ENCODE assay signal across 8 cellular contexts in the genomic region with DNA sequence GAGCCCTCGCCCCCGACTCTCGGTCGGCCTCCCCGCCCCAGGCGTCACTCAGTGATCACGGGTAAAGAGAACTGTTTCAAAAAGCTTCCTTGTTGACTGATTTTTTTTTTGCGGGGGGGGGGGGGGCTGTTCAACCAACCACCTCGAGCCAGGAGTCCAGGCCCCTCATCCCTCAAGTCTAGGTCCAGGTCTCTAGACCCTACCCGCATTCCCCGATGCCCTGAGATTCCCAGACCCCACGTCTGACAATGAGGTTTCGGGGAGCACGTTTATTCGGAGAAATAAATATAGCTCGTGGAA. TPM values are rescaled to one million over a fixed set of nuclear protein-coding genes. Genes with fewer than 3 reads are reported as not detected.
DNase-seq lines count a peak whose midpoint lies in the region; ATAC-seq and TF ChIP-seq lines count a peak whose summit lies in the region.
"Had no signal": no experiment of that assay in that cellular context is flagged by ENCODE, and none has a peak within 500 bp of the region (broad histone marks: within the 10 kb centered on the region; RNA-seq: fewer than 3 reads in every experiment).

No MANE protein-coding gene starts in this region.

- H3K27me3 Mint-ChIP-seq in T-helper 1 cell treated with Interleukin-12 subunit alpha and Interleukin-12 subunit beta and Interleukin-4 antibody, amounts not matched to agents 30 μg/mL and 1 μg/mL, for 36 hours (ENCODE audit: low read depth), result peaks cover 90% of the 10 kb centered on the region
- peaks cover 23% of the 10 kb centered on the region for H3K27me3 Mint-ChIP-seq in glutamatergic neuron (ENCODE audit: unreplicated experiment)

- whole genome bisulfite sequencing in thymus, result 10% methylated on average over 16 of the region's 16 CpGs

- DNase-seq in T-helper 1 cell (no peak), glutamatergic neuron (no peak), sciatic nerve (ENCODE audit: low spot score) (no peak)
- DNase-seq: amniotic stem cell had no signal

- H3K9me3 ChIP-seq in thymus (ENCODE audit: control insufficient read depth), result peaks cover 4% of the 10 kb centered on the region

- H3K27me3 ChIP-seq in thymus (ENCODE audit: control insufficient read depth, insufficient read depth), result peaks cover 46% of the 10 kb centered on the region

- H3K27ac Mint-ChIP-seq in T-helper 1 cell treated with Interleukin-12 subunit alpha and Interleukin-12 subunit beta and Interleukin-4 antibody, amounts not matched to agents 30 μg/mL and 1 μg/mL, for 36 hours, result no peak overlapping the region
- H3K27ac Mint-ChIP-seq in glutamatergic neuron (ENCODE audit: unreplicated experiment), result no peak overlapping the region
- H3K27ac Mint-ChIP-seq: stimulated activated naive CD8-positive, alpha-beta T cell treated with anti-CD3 and anti-CD28 coated beads, Interleukin-15, Interleukin-2, amounts not matched to agents 100 ng/mL and 50 ng/mL, for 24 hours had no signal

- no peak overlapping the region for H3K27ac ChIP-seq in thymus (ENCODE audit: low read depth)

- ATAC-seq in GM19397 (IDR thresholded peaks at IDR 0.05; ENCODE audit: unreplicated experiment), result no peak
- no peak for ATAC-seq in sciatic nerve

- no peaks in the 10 kb centered on the region for H3K36me3 ChIP-seq in thymus (ENCODE audit: control insufficient read depth, insufficient read depth)

- peak overlapping the region; percentile 40 for H3K4me3 ChIP-seq in thymus (ENCODE audit: low read length)

- no peak for TF ChIP-seq CTCF in glutamatergic neuron (IDR thresholded peaks at IDR 0.05; ENCODE audit: partially characterized antibody, unreplicated experiment)

- H3K4me1 Mint-ChIP-seq in T-helper 1 cell treated with Interleukin-12 subunit alpha and Interleukin-12 subunit beta and Interleukin-4 antibody, amounts not matched to agents 30 μg/mL and 1 μg/mL, for 36 hours (ENCODE audit: low read depth), result peaks cover 20% of the 10 kb centered on the region
- peaks cover 13% of the 10 kb centered on the region for H3K4me1 Mint-ChIP-seq in glutamatergic neuron (ENCODE audit: low read depth, unreplicated experiment)

- no peaks in the 10 kb centered on the region for H3K36me3 Mint-ChIP-seq in T-helper 1 cell treated with Interleukin-12 subunit alpha and Interleukin-12 subunit beta and Interleukin-4 antibody, amounts not matched to agents 30 μg/mL and 1 μg/mL, for 36 hours (ENCODE audit: low read depth)
- H3K36me3 Mint-ChIP-seq in glutamatergic neuron (ENCODE audit: unreplicated experiment), result peaks cover 10% of the 10 kb centered on the region

- peak overlapping the region; percentile 61 for H3K4me3 Mint-ChIP-seq in T-helper 1 cell treated with Interleukin-12 subunit alpha and Interleukin-12 subunit beta and Interleukin-4 antibody, amounts not matched to agents 30 μg/mL and 1 μg/mL, for 36 hours
- peak overlapping the region; percentile 81 for H3K4me3 Mint-ChIP-seq in glutamatergic neuron (ENCODE audit: unreplicated experiment)

- H3K4me1 ChIP-seq in thymus (ENCODE audit: control insufficient read depth, insufficient read depth, low read length), result peaks cover 2% of the 10 kb centered on the region

- intact Hi-C loops in sciatic nerve (cut with DNase I), result no loop called here

- H3K9me3 Mint-ChIP-seq in T-helper 1 cell treated with Interleukin-12 subunit alpha and Interleukin-12 subunit beta and Interleukin-4 antibody, amounts not matched to agents 30 μg/mL and 1 μg/mL, for 36 hours, result no peaks in the 10 kb centered on the region
- H3K9me3 Mint-ChIP-seq in glutamatergic neuron (ENCODE audit: unreplicated experiment), result peaks cover 22% of the 10 kb centered on the region
- H3K9me3 Mint-ChIP-seq: stimulated activated naive CD8-positive, alpha-beta T cell treated with anti-CD3 and anti-CD28 coated beads, Interleukin-15, Interleukin-2, amounts not matched to agents 100 ng/mL and 50 ng/mL, for 24 hours had no signal

RNA-seq across cellular contexts. Expression of a gene that starts 4.3 kb away (rescaled TPM):
- total RNA-seq in glutamatergic neuron (ENCODE audit: unreplicated experiment) (26.6 TPM), sciatic nerve (5.1 TPM)
- 1.1 TPM for polyA plus RNA-seq in thymus

RNA-seq across cellular contexts. Expression of a gene that starts 6.7 kb away (rescaled TPM):
- total RNA-seq in glutamatergic neuron (ENCODE audit: unreplicated experiment), result 54.1 TPM
- polyA plus RNA-seq in thymus, result 7.6 TPM
- 32.5 TPM for total RNA-seq in sciatic nerve

RNA-seq across cellular contexts. Expression of a gene that starts 31.6 kb away (rescaled TPM):
- total RNA-seq in glutamatergic neuron (ENCODE audit: unreplicated experiment) (104 TPM), sciatic nerve (6.3 TPM)
- 14.1 TPM for polyA plus RNA-seq in thymus

RNA-seq across cellular contexts. Expression of a gene that starts 32.0 kb away (rescaled TPM):
- total RNA-seq in glutamatergic neuron (ENCODE audit: unreplicated experiment) (3.2 TPM), sciatic nerve (0.67 TPM)
- 4.0 TPM for polyA plus RNA-seq in thymus

RNA-seq across cellular contexts. Expression of a gene that starts 36.7 kb away (rescaled TPM):
- total RNA-seq in glutamatergic neuron (ENCODE audit: unreplicated experiment) (32.6 TPM), sciatic nerve (9.8 TPM)
- 9.0 TPM for polyA plus RNA-seq in thymus

Comparison
In these comparisons a context has a peak if more than half of its experiments do, and no peak if none do; other contexts are left out.
1. RNA of a gene that starts 31.6 kb away (total RNA-seq): 104 TPM in glutamatergic neuron (single experiment); 6.3 TPM in sciatic nerve (single experiment); every median in the first group is over 10 times any median in the second.